ENCODE assay signal across 8 cellular contexts in genomic region chr10:127196227-127196954, GRCh38. TPM values are rescaled to one million over a fixed set of nuclear protein-coding genes. Genes with fewer than 3 reads are reported as not detected.
DNase-seq lines count a peak whose midpoint lies in the region; ATAC-seq and TF ChIP-seq lines count a peak whose summit lies in the region.

Gene INSYN2A, minus strand, starts transcription at chr10:127196591. Its CDS starts 20,196 bp downstream, at chr10:127176395.

- H3K9me3 Mint-ChIP-seq in neural progenitor cell = no peaks in the 10 kb centered on the region
- H3K9me3 Mint-ChIP-seq in activated naive CD4-positive, alpha-beta T cell treated with anti-CD3 and anti-CD28 coated beads for 36 hours = no peaks in the 10 kb centered on the region

- H3K79me2 ChIP-seq in fibroblast of lung (ENCODE audit: control insufficient read depth, insufficient read depth, low read length) = no peaks in the 10 kb centered on the region
- H3K79me2 ChIP-seq in neural progenitor cell (ENCODE audit: low read depth) = no peaks in the 10 kb centered on the region

- CTCF ChIA-PET in activated naive CD4-positive, alpha-beta T cell treated with anti-CD3 and anti-CD28 coated beads for 36 hours (lab: Charles Lee) = no interaction called here

- no peak within 1 kb of the TSS for H3K27ac ChIP-seq in fibroblast of lung (ENCODE audit: insufficient read depth, low read length)
- H3K27ac ChIP-seq in neural progenitor cell = no peak within 1 kb of the TSS

- peaks cover 9% of the 10 kb centered on the region for H3F3A ChIP-seq in neural progenitor cell (ENCODE audit: low read depth)

- DNase-seq in Ammon's horn (ENCODE audit: low spot score) (peak; percentile 53), NCI-H2227 treated with DMSO at 0.1 percent for 48 hours (lab: John Stamatoyannopoulos, UW) (peak; percentile 5), fibroblast of lung (ENCODE audit: low read depth in 2 of 2) (peak; percentile 60 to 65), neural progenitor cell (ENCODE audit: low spot score) (peak; percentile 85), SK-N-DZ (ENCODE audit: low spot score) (no peak)
- no peak for DNase-seq in activated naive CD4-positive, alpha-beta T cell treated with anti-CD3 and anti-CD28 coated beads for 36 hours

- peak; percentile 22 to 46 for TF ChIP-seq CTCF in fibroblast of lung (conservative IDR thresholded peaks at IDR 0.05 in 1 of 2, IDR thresholded peaks at IDR 0.05 in 1 of 2; ENCODE audit: low read depth in 1 of 2, low read length in 2 of 2)
- peak; percentile 51 for TF ChIP-seq CTCF in neural progenitor cell (IDR thresholded peaks at IDR 0.05)

- H3K4me1 ChIP-seq in fibroblast of lung (ENCODE audit: control insufficient read depth, extremely low read depth, insufficient read depth, low read length) = no peaks in the 10 kb centered on the region
- peaks cover 16% of the 10 kb centered on the region for H3K4me1 ChIP-seq in neural progenitor cell

- H3K9ac ChIP-seq in fibroblast of lung (ENCODE audit: insufficient read depth, low read length) (no peak within 1 kb of the TSS), neural progenitor cell (no peak within 1 kb of the TSS)

- H3K27me3 Mint-ChIP-seq in neural progenitor cell (ENCODE audit: insufficient read depth, low read depth) = peaks cover 20% of the 10 kb centered on the region
- H3K27me3 Mint-ChIP-seq in activated naive CD4-positive, alpha-beta T cell treated with anti-CD3 and anti-CD28 coated beads for 36 hours (ENCODE audit: low read depth) = peaks cover 45% of the 10 kb centered on the region

- H3K27me3 ChIP-seq in fibroblast of lung (ENCODE audit: control insufficient read depth, insufficient read depth, low read length) (no peaks in the 10 kb centered on the region), neural progenitor cell (peaks cover 66% of the 10 kb centered on the region)

- peak within 1 kb of the TSS; percentile 89 for H3K4me3 Mint-ChIP-seq in neural progenitor cell
- H3K4me3 Mint-ChIP-seq in activated naive CD4-positive, alpha-beta T cell treated with anti-CD3 and anti-CD28 coated beads for 36 hours = no peak within 1 kb of the TSS

- peak within 1 kb of the TSS; percentile 46 to 67 (median 56) for H3K4me3 ChIP-seq in fibroblast of lung (replicated peaks in 1 of 4; ENCODE audit: control extremely low read depth in 1 of 4, insufficient read depth in 1 of 4, low read depth in 3 of 4, low read length in 4 of 4)
- H3K4me3 ChIP-seq in neural progenitor cell = peak within 1 kb of the TSS; percentile 62

- H3K9me3 ChIP-seq in fibroblast of lung (ENCODE audit: control insufficient read depth, insufficient read depth, low read depth, low read length) (no peaks in the 10 kb centered on the region), neural progenitor cell (ENCODE audit: low read depth) (no peaks in the 10 kb centered on the region)

- no peak within 1 kb of the TSS for H3K27ac Mint-ChIP-seq in neural progenitor cell
- H3K27ac Mint-ChIP-seq in activated naive CD4-positive, alpha-beta T cell treated with anti-CD3 and anti-CD28 coated beads for 36 hours = no peak within 1 kb of the TSS

- H4K20me1 ChIP-seq in fibroblast of lung (ENCODE audit: control insufficient read depth, extremely low read depth, insufficient read depth, low read length) (no peaks in the 10 kb centered on the region), neural progenitor cell (ENCODE audit: low read depth) (peaks cover 57% of the 10 kb centered on the region)

- intact Hi-C loops in activated naive CD4-positive, alpha-beta T cell treated with anti-CD3 and anti-CD28 coated beads for 36 hours (cut with micrococcal nuclease) = no loop called here

- no peaks in the 10 kb centered on the region for H3K36me3 Mint-ChIP-seq in neural progenitor cell
- H3K36me3 Mint-ChIP-seq in activated naive CD4-positive, alpha-beta T cell treated with anti-CD3 and anti-CD28 coated beads for 36 hours (ENCODE audit: low read depth) = no peaks in the 10 kb centered on the region

- H2AFZ ChIP-seq in fibroblast of lung (ENCODE audit: low read length) (no peak within 1 kb of the TSS), neural progenitor cell (replicated peaks) (no peak within 1 kb of the TSS)

- H3K36me3 ChIP-seq in fibroblast of lung (ENCODE audit: control insufficient read depth, insufficient read depth, low read length) (no peaks in the 10 kb centered on the region), neural progenitor cell (no peaks in the 10 kb centered on the region)

- H3K4me2 ChIP-seq in fibroblast of lung (ENCODE audit: extremely low read depth, insufficient read depth, low read length) (peak within 1 kb of the TSS; percentile 81), neural progenitor cell (peak within 1 kb of the TSS; percentile 90)

- ATAC-seq in GM18502 (IDR thresholded peaks at IDR 0.05; ENCODE audit: poor library complexity, unreplicated experiment) (no peak), HG02763 (IDR thresholded peaks at IDR 0.05; ENCODE audit: unreplicated experiment) (no peak)

- H3K4me1 Mint-ChIP-seq in neural progenitor cell = peaks cover 19% of the 10 kb centered on the region
- peaks cover 2% of the 10 kb centered on the region for H3K4me1 Mint-ChIP-seq in activated naive CD4-positive, alpha-beta T cell treated with anti-CD3 and anti-CD28 coated beads for 36 hours (ENCODE audit: low read depth)

RNA-seq across cellular contexts. Expression of gene INSYN2A, which starts in this region (rescaled TPM):
- total RNA-seq in fibroblast of lung = 0.51 and 0.66 TPM in 2 replicates
- 0.05 and 0.34 TPM in 2 replicates for polyA plus RNA-seq in fibroblast of lung
- polyA plus RNA-seq in fibroblast of lung (2012) = 0.08 and 0.37 TPM in 2 replicates
- 0.08 TPM in 1 of 2 replicates, not detected in the other for polyA minus RNA-seq in fibroblast of lung (ENCODE audit: low replicate concordance)
- not detected in 2 replicates for total RNA-seq in neural progenitor cell (ENCODE audit: low replicate concordance)
- total RNA-seq in activated naive CD4-positive, alpha-beta T cell treated with anti-CD3 and anti-CD28 coated beads for 36 hours = not detected
- polyA plus RNA-seq in SK-N-DZ (2014; cell fraction: cytosol; rRNA removed) = not detected in 2 replicates
- polyA plus RNA-seq in SK-N-DZ (2014; cell fraction: nucleus; rRNA removed) = not detected in 2 replicates

Comparison
In these comparisons a context has a peak if more than half of its experiments do, and no peak if none do; other contexts are left out.
1. Peak in DNase-seq, H3K4me3 ChIP-seq and H3K4me2 ChIP-seq in fibroblast of lung; RNA of the gene not detected or under 1 TPM.
2. Peak in DNase-seq, H3K4me3 ChIP-seq and H3K4me2 ChIP-seq in neural progenitor cell; RNA of the gene not detected or under 1 TPM.
3. DNase-seq: peak in Ammon's horn (single experiment) and NCI-H2227 treated with DMSO at 0.1 percent for 48 hours (single experiment); none in activated naive CD4-positive, alpha-beta T cell treated with anti-CD3 and anti-CD28 coated beads for 36 hours (single experiment) and SK-N-DZ (single experiment).